ENCODE assay signal across 24 cellular contexts in the genomic region with DNA sequence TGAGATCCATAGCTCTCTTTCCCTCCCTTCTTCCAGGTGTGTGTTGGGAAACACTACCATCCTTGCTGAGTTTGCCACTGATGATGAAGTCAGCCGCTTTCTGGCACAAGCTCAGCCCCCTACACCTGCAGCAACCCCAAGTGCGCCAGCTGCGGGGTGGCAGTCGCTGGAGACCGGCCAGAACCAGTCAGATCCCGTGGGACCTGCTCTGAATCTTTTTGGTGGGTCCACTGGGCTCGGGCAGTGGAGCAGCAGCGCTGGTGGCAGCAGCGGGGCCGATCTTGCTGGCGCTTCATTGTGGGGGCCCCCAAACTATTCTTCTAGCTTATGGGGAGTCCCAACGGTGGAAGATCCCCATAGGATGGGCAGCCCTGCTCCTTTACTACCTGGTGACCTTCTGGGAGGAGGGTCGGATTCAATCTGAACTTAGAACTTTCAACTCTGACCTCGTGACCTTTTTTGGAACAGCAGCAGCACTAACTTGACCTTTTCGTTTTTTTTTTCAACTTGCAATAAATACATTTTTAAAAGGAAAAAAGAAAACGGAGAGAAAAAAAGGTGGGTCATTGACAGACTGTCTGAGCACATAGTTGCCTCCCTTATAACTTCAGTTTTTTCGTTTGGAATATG. TPM values are rescaled to one million over a fixed set of nuclear protein-coding genes. Genes with fewer than 3 reads are reported as not detected.
DNase-seq lines count a peak whose midpoint lies in the region; ATAC-seq and TF ChIP-seq lines count a peak whose summit lies in the region.
"Had no signal": no experiment of that assay in that cellular context is flagged by ENCODE, and none has a peak within 500 bp of the region (broad histone marks: within the 10 kb centered on the region; RNA-seq: fewer than 3 reads in every experiment).

No MANE protein-coding gene starts in this region.

- TF ChIP-seq CTCF in VCaP (conservative IDR thresholded peaks at IDR 0.05) (no peak), vagina (IDR thresholded peaks at IDR 0.05) (no peak)

- intact Hi-C loops in vagina (cut with DNase I), result no loop called here

- H3K4me3 Mint-ChIP-seq in activated naive CD4-positive, alpha-beta T cell treated with anti-CD3 and anti-CD28 coated beads, Interleukin-2, amount 10 ng/mL, durations not matched to agents 7 days and 5 days, result no peak overlapping the region
- H3K4me3 Mint-ChIP-seq in effector memory CD8-positive, alpha-beta T cell, result peak overlapping the region in 1 of 2 donors; percentile 64

- peaks cover 11% of the 10 kb centered on the region for H3K4me1 ChIP-seq in vagina
- H3K4me1 ChIP-seq: right lobe of liver had no signal

- H3K4me3 ChIP-seq in vagina, result no peak overlapping the region
- H3K4me3 ChIP-seq: cardiac muscle cell, heart left ventricle, MG63, right lobe of liver, SJSA1, upper lobe of right lung had no signal

- H3K27ac Mint-ChIP-seq in activated naive CD4-positive, alpha-beta T cell treated with anti-CD3 and anti-CD28 coated beads, Interleukin-2, amount 10 ng/mL, durations not matched to agents 7 days and 5 days, result peak overlapping the region; percentile 99
- peak overlapping the region; percentile 53 to 89 for H3K27ac Mint-ChIP-seq in effector memory CD8-positive, alpha-beta T cell

- H3K4me1 Mint-ChIP-seq in activated naive CD4-positive, alpha-beta T cell treated with anti-CD3 and anti-CD28 coated beads, Interleukin-2, amount 10 ng/mL, durations not matched to agents 7 days and 5 days, result peaks cover 71% of the 10 kb centered on the region
- peaks cover 21 to 28% of the 10 kb centered on the region in 2 donors for H3K4me1 Mint-ChIP-seq in effector memory CD8-positive, alpha-beta T cell (ENCODE audit: low read depth in 2 of 2)

- no peaks in the 10 kb centered on the region for H3K27me3 Mint-ChIP-seq in activated naive CD4-positive, alpha-beta T cell treated with anti-CD3 and anti-CD28 coated beads, Interleukin-2, amount 10 ng/mL, durations not matched to agents 7 days and 5 days
- no peaks in the 10 kb centered on the region for H3K27me3 Mint-ChIP-seq in effector memory CD8-positive, alpha-beta T cell
- H3K27me3 Mint-ChIP-seq: naive B cell had no signal

- no peaks in the 10 kb centered on the region for H3K27me3 ChIP-seq in vagina
- H3K27me3 ChIP-seq: cardiac muscle cell, heart left ventricle, MG63, right lobe of liver, SJSA1, upper lobe of right lung had no signal

- no peak for DNase-seq in activated naive CD4-positive, alpha-beta T cell treated with anti-CD3 and anti-CD28 coated beads, Interleukin-2, amount 10 ng/mL, durations not matched to agents 7 days and 5 days
- DNase-seq in activated naive CD4-positive, alpha-beta T cell (lab: John Stamatoyannopoulos, UW), result no peak
- no peak for DNase-seq in effector memory CD8-positive, alpha-beta T cell
- DNase-seq in vagina (ENCODE audit: extremely low spot score in 2 of 2) (no peak), COLO829 (ENCODE audit: low spot score) (no peak)
- DNase-seq: activated gamma-delta T cell; anterior cingulate cortex; heart left ventricle; left colon; mesendoderm; MG63; naive B cell; NCI-H1436; NCI-H510A treated with DMSO at 0.1 percent for 48 hours; NK-92 treated with Interleukin-12 subunit alpha and Interleukin-12 subunit beta, amount 100 ng/mL, for 24 hours; right lobe of liver; stimulated activated CD8-positive, alpha-beta memory T cell treated with anti-CD3 and anti-CD28 coated beads, Interleukin-4, amount 100 ng/mL, for 48 hours; upper lobe of right lung had no signal

- H3K9me3 ChIP-seq in vagina, result no peaks in the 10 kb centered on the region
- H3K9me3 ChIP-seq: heart left ventricle, MG63, right lobe of liver, SJSA1, upper lobe of right lung had no signal

- H3K36me3 Mint-ChIP-seq in activated naive CD4-positive, alpha-beta T cell treated with anti-CD3 and anti-CD28 coated beads, Interleukin-2, amount 10 ng/mL, durations not matched to agents 7 days and 5 days, result peaks cover 76% of the 10 kb centered on the region
- H3K36me3 Mint-ChIP-seq in effector memory CD8-positive, alpha-beta T cell (ENCODE audit: insufficient read depth), result peaks cover 50% of the 10 kb centered on the region

- no peak for ATAC-seq in effector memory CD8-positive, alpha-beta T cell (replicated peaks)
- ATAC-seq in HG02973 (IDR thresholded peaks at IDR 0.05; ENCODE audit: unreplicated experiment), result no peak
- ATAC-seq: left colon, Panc1, upper lobe of right lung had no signal

- TF ChIP-seq POLR2A in vagina (IDR thresholded peaks at IDR 0.05), result no peak

- H3K27ac ChIP-seq in VCaP (peak overlapping the region; percentile 84; the same call in 1 of the 2 replicates), vagina (peak overlapping the region; percentile 45)
- H3K27ac ChIP-seq: C4-2B, cardiac muscle cell, right lobe of liver, SJSA1, upper lobe of right lung had no signal

- H3K36me3 ChIP-seq in vagina, result peaks cover 0 to 45% of the 10 kb centered on the region in 2 donors

- CTCF ChIA-PET in activated naive CD4-positive, alpha-beta T cell treated with anti-CD3 and anti-CD28 coated beads, Interleukin-2, amount 10 ng/mL, durations not matched to agents 7 days and 5 days (lab: Charles Lee), result interaction anchor here (1.9 kb wide), 1 partner anchor 25 kb away, joined by 5 read pairs; no protein-coding TSS in a partner anchor

- no peaks in the 10 kb centered on the region for H3K9me3 Mint-ChIP-seq in activated naive CD4-positive, alpha-beta T cell treated with anti-CD3 and anti-CD28 coated beads, Interleukin-2, amount 10 ng/mL, durations not matched to agents 7 days and 5 days
- H3K9me3 Mint-ChIP-seq in effector memory CD8-positive, alpha-beta T cell, result no peaks in the 10 kb centered on the region
- H3K9me3 Mint-ChIP-seq: naive B cell had no signal

RNA-seq across cellular contexts. Expression of a gene that starts 23.4 kb away (rescaled TPM):
- total RNA-seq in vagina, result 41.0 TPM

RNA-seq across cellular contexts. Expression of a gene that starts 47.5 kb away (rescaled TPM):
- 75.6 TPM for total RNA-seq in vagina
